20 cellular contexts compared by ENCODE assay signal in the genomic region with DNA sequence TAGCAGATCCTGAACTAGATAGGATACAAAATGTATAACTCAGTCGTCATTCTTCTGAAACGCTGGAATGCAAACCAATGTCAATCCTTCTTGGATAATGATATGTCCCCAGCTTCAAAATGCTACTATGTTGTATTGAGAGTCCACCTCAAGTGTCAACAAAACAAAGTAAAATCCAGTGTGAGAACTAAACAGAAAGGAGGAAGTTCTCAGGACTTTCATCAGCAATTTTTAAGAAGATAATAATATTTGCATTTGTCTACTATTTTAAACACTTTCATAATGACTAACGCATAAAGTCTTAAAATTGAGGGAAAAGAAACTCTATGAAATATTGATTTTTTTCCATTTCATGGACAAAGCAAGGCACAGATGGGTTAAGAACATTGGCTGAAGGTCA. TPM values are rescaled to one million over a fixed set of nuclear protein-coding genes. Genes with fewer than 3 reads are reported as not detected.
"Had no signal": no experiment of that assay in that cellular context is flagged by ENCODE, and none has a peak within 500 bp of the region (broad histone marks: within the 10 kb centered on the region; RNA-seq: fewer than 3 reads in every experiment).

No MANE protein-coding gene starts in this region.

- H3K4me3 ChIP-seq: body of pancreas, cardiac muscle cell, heart right ventricle, prostate gland, upper lobe of left lung had no signal

- DNase-seq: activated CD4-positive, alpha-beta T cell treated with anti-CD3 and anti-CD28 coated beads, Interleukin-2, amount 10 ng/mL, durations not matched to agents 24 days and 14 days; activated CD8-positive, alpha-beta memory T cell treated with anti-CD3 and anti-CD28 coated beads, Interleukin-2, amount 10 ng/mL, durations not matched to agents 7 days and 5 days; activated CD8-positive, alpha-beta T cell treated with anti-CD3 and anti-CD28 coated beads for 36 hours; activated effector memory CD4-positive, alpha-beta T cell treated with anti-CD3 and anti-CD28 coated beads, Interleukin-2, amount 50 U/mL, for 16 hours; activated naive CD4-positive, alpha-beta T cell treated with anti-CD3 and anti-CD28 coated beads, Interleukin-2, amount 10 ng/mL, durations not matched to agents 7 days and 5 days; activated T-cell treated with anti-CD3 and anti-CD28 coated beads for 4 hours; body of pancreas; erythroblast; foreskin fibroblast; heart right ventricle; islet precursor cell; left cardiac atrium; stimulated activated CD4-positive, alpha-beta T cell treated with anti-CD3 and anti-CD28 coated beads, Interleukin-4, amount 100 ng/mL, for 4 hours; stimulated activated naive CD8-positive, alpha-beta T cell treated with anti-CD3 and anti-CD28 coated beads, Interleukin-15, Interleukin-2, amounts not matched to agents 100 U/mL and 50 U/mL, for 24 hours; upper lobe of left lung had no signal

- H3K27ac ChIP-seq: body of pancreas, cardiac muscle cell, heart right ventricle, prostate gland, upper lobe of left lung, VCaP had no signal

- ATAC-seq: activated CD4-positive, CD25-positive, alpha-beta regulatory T cell treated with anti-CD3 and anti-CD28 coated beads, Interleukin-2, amount 50 U/mL, for 24 hours; activated CD8-positive, alpha-beta memory T cell treated with anti-CD3 and anti-CD28 coated beads, Interleukin-2, amount 10 ng/mL, durations not matched to agents 7 days and 5 days; activated CD8-positive, alpha-beta T cell treated with anti-CD3 and anti-CD28 coated beads for 36 hours; body of pancreas; heart right ventricle; left cardiac atrium; natural killer cell treated with Interleukin-12 subunit alpha and Interleukin-12 subunit beta and Interleukin-15 and Interleukin-18, amount 100 ng/mL, for 72 hours; stimulated activated naive CD8-positive, alpha-beta T cell treated with anti-CD3 and anti-CD28 coated beads, Interleukin-15, Interleukin-2, amounts not matched to agents 100 U/mL and 50 U/mL, for 24 hours had no signal

- H3K9me3 ChIP-seq: body of pancreas, heart right ventricle, prostate gland, upper lobe of left lung had no signal

- H3K36me3 ChIP-seq: cardiac muscle cell, prostate gland had no signal

- H3K27me3 ChIP-seq: body of pancreas, cardiac muscle cell, heart right ventricle, upper lobe of left lung had no signal

- H3K4me1 ChIP-seq: body of pancreas, prostate gland, upper lobe of left lung had no signal

RNA-seq across cellular contexts. Expression of gene SOD3, which starts 36.3 kb away (rescaled TPM):
- total RNA-seq: activated CD4-positive, alpha-beta T cell treated with anti-CD3 and anti-CD28 coated beads, Interleukin-2, amount 10 ng/mL, durations not matched to agents 24 days and 14 days; activated CD8-positive, alpha-beta memory T cell treated with anti-CD3 and anti-CD28 coated beads, Interleukin-2, amount 10 ng/mL, durations not matched to agents 7 days and 5 days; activated CD8-positive, alpha-beta T cell treated with anti-CD3 and anti-CD28 coated beads for 36 hours; natural killer cell treated with Interleukin-12 subunit alpha and Interleukin-12 subunit beta and Interleukin-15 and Interleukin-18, amount 100 ng/mL, for 72 hours had no signal
